15 cellular contexts compared by ENCODE assay signal in genomic region chr4:15916358-15916757, GRCh38. TPM values are rescaled to one million over a fixed set of nuclear protein-coding genes. Genes with fewer than 3 reads are reported as not detected.
"Had no signal": no experiment of that assay in that cellular context is flagged by ENCODE, and none has a peak within 500 bp of the region (broad histone marks: within the 10 kb centered on the region; RNA-seq: fewer than 3 reads in every experiment).

No MANE protein-coding gene starts in this region.

RNA-seq across cellular contexts. Expression of gene FGFBP1, which starts 22.2 kb away (rescaled TPM):
- total RNA-seq: activated CD4-positive, alpha-beta memory T cell treated with anti-CD3 and anti-CD28 coated beads, Interleukin-2, amount 10 ng/mL, durations not matched to agents 7 days and 5 days; activated CD4-positive, alpha-beta T cell treated with anti-CD3 and anti-CD28 coated beads for 36 hours; activated CD4-positive, alpha-beta T cell treated with anti-CD3 and anti-CD28 coated beads, Interleukin-2, amount 10 ng/mL, durations not matched to agents 7 days and 5 days; activated CD8-positive, alpha-beta memory T cell treated with anti-CD3 and anti-CD28 coated beads, Interleukin-2, amount 10 ng/mL, durations not matched to agents 7 days and 5 days; activated CD8-positive, alpha-beta T cell treated with anti-CD3 and anti-CD28 coated beads, Interleukin-2, amount 10 ng/mL, durations not matched to agents 7 days and 5 days; activated naive CD8-positive, alpha-beta T cell treated with anti-CD3 and anti-CD28 coated beads, Interleukin-2, amount 10 ng/mL, durations not matched to agents 7 days and 5 days; activated T-helper 2 cell treated with anti-CD3 and anti-CD28 coated beads, Interferon-gamma antibody, Interleukin-2, Interleukin-4, amounts not matched to agents 10 μg/mL and 5 μg/mL and 100 μg/mL, durations not matched to agents 14 hours and 24 hours and 36 hours; ascending aorta; cardiac septum; cerebellum; T-cell; T-helper 1 cell treated with Interleukin-12 subunit alpha and Interleukin-12 subunit beta and Interleukin-4 antibody, amounts not matched to agents 30 ng/mL and 1 ng/mL, for 36 hours; T-helper 17 cell; T-helper 2 cell treated with Interferon-gamma antibody and Interleukin-4, amounts not matched to agents 100 ng/mL and 5 ng/mL, for 36 hours; WTC11 had no signal

RNA-seq across cellular contexts. Expression of gene FGFBP2, which starts 46.6 kb away (rescaled TPM):
- total RNA-seq: ascending aorta, cerebellum had no signal
